ENCODE assay signal across 21 cellular contexts in genomic region chr21:27388835-27389234, GRCh38.
DNase-seq lines count a peak whose midpoint lies in the region; ATAC-seq and TF ChIP-seq lines count a peak whose summit lies in the region.
"Had no signal": no experiment of that assay in that cellular context is flagged by ENCODE, and none has a peak within 500 bp of the region (broad histone marks: within the 10 kb centered on the region; RNA-seq: fewer than 3 reads in every experiment).

No MANE protein-coding gene starts in this region.

- no peaks in the 10 kb centered on the region for H3K36me3 Mint-ChIP-seq in H9 (ENCODE audit: insufficient read depth in 1 of 3, low read depth in 3 of 3)

- H3K27me3 Mint-ChIP-seq in H9 (ENCODE audit: low read depth) = no peaks in the 10 kb centered on the region

- H3K4me3 Mint-ChIP-seq in H9 = no peak overlapping the region

- TF ChIP-seq CTCF in RWPE1 (conservative IDR thresholded peaks at IDR 0.05; ENCODE audit: low read depth) = no peak
- TF ChIP-seq CTCF in H9 (conservative IDR thresholded peaks at IDR 0.05) = no peak

- H3K23ac ChIP-seq in H9 (ENCODE audit: insufficient read length, low read depth, low read length) = no peak overlapping the region

- no peak overlapping the region for H3K4me2 ChIP-seq in H9 (ENCODE audit: insufficient read depth, insufficient read length, low read length)

- no peaks in the 10 kb centered on the region for H3K9me3 ChIP-seq in H9 (ENCODE audit: control insufficient read depth, low read depth, low read length)

- DNase-seq in NCI-H748 (lab: John Stamatoyannopoulos, UW; ENCODE audit: unreplicated experiment) (peak; percentile 10), NCI-H748 treated with DMSO at 0.1 percent for 48 hours (lab: John Stamatoyannopoulos, UW) (no peak), HPDE6-E6E7 (ENCODE audit: extremely low spot score) (peak; percentile 3), RWPE1 (ENCODE audit: low spot score) (peak; percentile 1), epithelial cell of prostate (ENCODE audit: low read depth, low spot score) (peak; percentile 41), H9 (no peak)
- DNase-seq: DMS153, Kasumi-1, MV-4-11, NCI-H1105, NCI-H2029, NCI-H446, NCI-H524 treated with DMSO at 0.1 percent for 48 hours, SIG-M5 had no signal

- H3K14ac ChIP-seq in H9 (ENCODE audit: insufficient read depth, low read length) = no peak overlapping the region

- H2BK20ac ChIP-seq in H9 (ENCODE audit: low read depth, low read length, poor library complexity, severe bottlenecking) = no peak overlapping the region

- H3K23me2 ChIP-seq in H9 (ENCODE audit: insufficient read length, low read depth, low read length, poor library complexity, severe bottlenecking) = no peaks in the 10 kb centered on the region

- POLR2A ChIA-PET in RWPE1 (lab: Yijun Ruan, JAX; ENCODE audit: low non-redundant PET) = no interaction called here

- H3K9me3 Mint-ChIP-seq in H9 = no peaks in the 10 kb centered on the region

- H2BK120ac ChIP-seq in H9 (ENCODE audit: low read depth, low read length, poor library complexity, severe bottlenecking) = no peak overlapping the region

- no peaks in the 10 kb centered on the region for H3K79me2 ChIP-seq in H9 (ENCODE audit: insufficient read depth, low read length)

- H3K18ac ChIP-seq in H9 (ENCODE audit: insufficient read length, low read depth, low read length) = no peak overlapping the region

- no peak overlapping the region; a peak in 1 of 7 replicates for H3K27ac Mint-ChIP-seq in H9

- H2AK5ac ChIP-seq in H9 (ENCODE audit: insufficient read length, low read length) = no peak overlapping the region

- no CpG with 5 or more reads among the region's 2 CpGs for whole genome bisulfite sequencing in H9 (ENCODE audit: extremely low coverage, insufficient read length, low lambda C conversion rate)

- H2BK15ac ChIP-seq in H9 (ENCODE audit: low read depth, low read length) = no peak overlapping the region

- H3K27ac ChIP-seq in RWPE1 (no peak overlapping the region), epithelial cell of prostate (no peak overlapping the region), H9 (ENCODE audit: insufficient read length, low read depth, low read length) (no peak overlapping the region)
- H3K27ac ChIP-seq: SK-N-MC had no signal

- H3K9ac ChIP-seq in H9 (ENCODE audit: extremely low read depth, insufficient read length, low read length) = no peak overlapping the region

- H4K5ac ChIP-seq in H9 (ENCODE audit: insufficient read length, low read depth, low read length) = no peak overlapping the region

- H3K56ac ChIP-seq in H9 (ENCODE audit: insufficient read length, low read depth, low read length) = no peak overlapping the region

- no peak overlapping the region for H2BK12ac ChIP-seq in H9 (ENCODE audit: insufficient read length, low read depth, low read length)

- no peak overlapping the region for H2AFZ ChIP-seq in H9 (ENCODE audit: low read length)

- H3K27me3 ChIP-seq in H9 (ENCODE audit: insufficient read depth, low read length) = no peaks in the 10 kb centered on the region

- no peak for ATAC-seq in GM21360 (IDR thresholded peaks at IDR 0.05; ENCODE audit: unreplicated experiment)
- no peak for ATAC-seq in GM19397 (IDR thresholded peaks at IDR 0.05; ENCODE audit: unreplicated experiment)
- ATAC-seq: GM12878, HCT116, HepG2, K562 had no signal

- H3K4ac ChIP-seq in H9 (ENCODE audit: low read depth, low read length) = no peak overlapping the region

- CTCF ChIA-PET in RWPE1 (lab: Yijun Ruan, JAX) = interaction anchor here (0.6 to 0.7 kb wide), 3 partner anchors 10 to 441 kb away, joined by 3 to 4 read pairs (median 3); no protein-coding TSS in a partner anchor

- no peaks in the 10 kb centered on the region for H4K20me1 ChIP-seq in H9 (ENCODE audit: control insufficient read depth, insufficient read depth, insufficient read length)

- H3K4me1 ChIP-seq in H9 (ENCODE audit: insufficient read depth, low read length) = no peaks in the 10 kb centered on the region

- H2BK5ac ChIP-seq in H9 (ENCODE audit: insufficient read length, low read length) = no peak overlapping the region

- H3K79me1 ChIP-seq in H9 (ENCODE audit: insufficient read depth, low read depth, low read length, poor library complexity, severe bottlenecking) = no peaks in the 10 kb centered on the region

- peaks cover 3 to 4% of the 10 kb centered on the region in 2 experiments; a peak in 1 of 4 replicates for H3K4me1 Mint-ChIP-seq in H9

- H4K8ac ChIP-seq in H9 (replicated peaks; ENCODE audit: insufficient read length, low read depth, low read length) = no peak overlapping the region

- no peak overlapping the region for H4K91ac ChIP-seq in H9 (ENCODE audit: insufficient read length, low read depth, low read length)

- no peak overlapping the region for H3T11ph ChIP-seq in H9 (ENCODE audit: low read length)

Comparison
In these comparisons a context has a peak if more than half of its experiments do, and no peak if none do; other contexts are left out.
1. DNase-seq: peak in NCI-H748 (single experiment), HPDE6-E6E7 (single experiment), RWPE1 (single experiment) and epithelial cell of prostate (single experiment); none in NCI-H748 treated with DMSO at 0.1 percent for 48 hours (single experiment) and H9 (single experiment).